10 cellular contexts compared by ENCODE assay signal in genomic region chr9:3385871-3386270, GRCh38.
DNase-seq lines count a peak whose midpoint lies in the region; ATAC-seq and TF ChIP-seq lines count a peak whose summit lies in the region.
"Had no signal": no experiment of that assay in that cellular context is flagged by ENCODE, and none has a peak within 500 bp of the region (broad histone marks: within the 10 kb centered on the region; RNA-seq: fewer than 3 reads in every experiment).

No MANE protein-coding gene starts in this region.

- no peaks in the 10 kb centered on the region for H3K27me3 Mint-ChIP-seq in osteocyte (ENCODE audit: unreplicated experiment)

- H3K4me3 ChIP-seq in stomach = no peak overlapping the region
- H3K4me3 ChIP-seq: SK-N-MC had no signal

- no peaks in the 10 kb centered on the region for H3K4me1 ChIP-seq in stomach

- DNase-seq in stimulated activated CD4-positive, alpha-beta T cell treated with anti-CD3 and anti-CD28 coated beads, Interleukin-12 subunit alpha, Interleukin-12 subunit beta, amount 100 ng/mL, for 4 hours = peak; percentile 8
- no peak for DNase-seq in stomach
- no peak for DNase-seq in osteocyte (ENCODE audit: extremely low spot score, unreplicated experiment)
- DNase-seq in NCI-H1694 treated with DMSO at 0.1 percent for 48 hours (lab: John Stamatoyannopoulos, UW) = no peak
- DNase-seq in caudate nucleus (lab: John Stamatoyannopoulos, UW) = no peak
- DNase-seq: KG1 had no signal

- H3K36me3 ChIP-seq in stomach = peaks cover 0 to 8% (median 3%) of the 10 kb centered on the region in 4 donors

- H3K4me3 Mint-ChIP-seq in osteocyte (ENCODE audit: unreplicated experiment) = no peak overlapping the region

- peak; percentile 98 for ATAC-seq in GM18868 (IDR thresholded peaks at IDR 0.05; ENCODE audit: unreplicated experiment)
- peak; percentile 97 for ATAC-seq in GM21786 (IDR thresholded peaks at IDR 0.05; ENCODE audit: unreplicated experiment)
- peak; percentile 95 for ATAC-seq in HG03565 (IDR thresholded peaks at IDR 0.05; ENCODE audit: unreplicated experiment)

- peaks cover 4% of the 10 kb centered on the region for H3K9me3 Mint-ChIP-seq in osteocyte (ENCODE audit: unreplicated experiment)

- TF ChIP-seq POLR2A in stomach (IDR thresholded peaks at IDR 0.05) = no peak

- intact Hi-C loops in stomach (cut with DNase I; ENCODE audit: low total_unique reads) = no loop called here

- H3K9me3 ChIP-seq in stomach = no peaks in the 10 kb centered on the region

- no peak overlapping the region for H3K27ac Mint-ChIP-seq in osteocyte (ENCODE audit: unreplicated experiment)

- H3K27me3 ChIP-seq in stomach = no peaks in the 10 kb centered on the region

- WGBS in stomach, 5 donors = 70 to 89% (median 84%) methylated on average over 1 of the region's 1 CpG

- peaks cover 20% of the 10 kb centered on the region for H3K36me3 Mint-ChIP-seq in osteocyte (ENCODE audit: unreplicated experiment)

- H3K27ac ChIP-seq in stomach = no peak overlapping the region
- no peak overlapping the region for H3K27ac ChIP-seq in caudate nucleus (ENCODE audit: low read depth, low read length)
- H3K27ac ChIP-seq: SK-N-MC had no signal

- TF ChIP-seq EP300 in stomach (IDR thresholded peaks at IDR 0.05) = no peak

- TF ChIP-seq CTCF in stomach (IDR thresholded peaks at IDR 0.05) = no peak
- TF ChIP-seq CTCF in osteocyte (IDR thresholded peaks at IDR 0.05) = no peak

- H3K4me1 Mint-ChIP-seq in osteocyte (ENCODE audit: unreplicated experiment) = no peaks in the 10 kb centered on the region
